20 cellular contexts compared by ENCODE assay signal in genomic region chr1:89594096-89594740, GRCh38. TPM values are rescaled to one million over a fixed set of nuclear protein-coding genes. Genes with fewer than 3 reads are reported as not detected.
A peak's percentile ranks its signal among the peaks of the same experiment; 100 is the strongest.
DNase-seq lines count a peak whose midpoint lies in the region; ATAC-seq and TF ChIP-seq lines count a peak whose summit lies in the region.
"Had no signal": no experiment of that assay in that cellular context is flagged by ENCODE, and none has a peak within 500 bp of the region (broad histone marks: within the 10 kb centered on the region; RNA-seq: fewer than 3 reads in every experiment).

No MANE protein-coding gene starts in this region.

- no peak overlapping the region for H3K27ac ChIP-seq in IMR-90 (ENCODE audit: insufficient read depth, low read length)
- H3K27ac ChIP-seq: KMS-11, PC-9, RWPE1 had no signal

- no peak for TF ChIP-seq POLR2A in IMR-90 (IDR thresholded peaks at IDR 0.05; ENCODE audit: low read depth, low read length)

- no peak for TF ChIP-seq RAD21 in IMR-90 (IDR thresholded peaks at IDR 0.05; ENCODE audit: low read length)

- H3K56ac ChIP-seq in IMR-90 (ENCODE audit: extremely low read depth, insufficient read depth, low read length): no peak overlapping the region

- H3K36me3 ChIP-seq in IMR-90 (ENCODE audit: control insufficient read depth, insufficient read depth, low read length): no peaks in the 10 kb centered on the region

- peak overlapping the region; percentile 53 for H3K27ac Mint-ChIP-seq in activated T-cell treated with anti-CD3 and anti-CD28 coated beads, Interleukin-2, amount 50 U/mL, for 72 hours
- peak overlapping the region; percentile 32 for H3K27ac Mint-ChIP-seq in stimulated activated effector memory CD8-positive, alpha-beta T cell treated with anti-CD3 and anti-CD28 coated beads, Interleukin-12 subunit alpha, Interleukin-12 subunit beta, amount 100 ng/mL, for 72 hours

- no peaks in the 10 kb centered on the region for H3K9me3 ChIP-seq in IMR-90 (ENCODE audit: control insufficient read depth, insufficient read depth, low read length)
- H3K9me3 ChIP-seq: Caco-2 had no signal

- H4K91ac ChIP-seq in IMR-90 (ENCODE audit: insufficient read depth, low read depth, low read length): no peak overlapping the region

- peaks cover 88% of the 10 kb centered on the region for H3K4me1 Mint-ChIP-seq in activated T-cell treated with anti-CD3 and anti-CD28 coated beads, Interleukin-2, amount 50 U/mL, for 72 hours (ENCODE audit: low read depth)
- H3K4me1 Mint-ChIP-seq in stimulated activated effector memory CD8-positive, alpha-beta T cell treated with anti-CD3 and anti-CD28 coated beads, Interleukin-12 subunit alpha, Interleukin-12 subunit beta, amount 100 ng/mL, for 72 hours: peaks cover 50% of the 10 kb centered on the region

- H3K27me3 ChIP-seq in IMR-90 (ENCODE audit: control insufficient read depth, insufficient read depth, low read length): no peaks in the 10 kb centered on the region

- CTCF ChIA-PET in IMR-90 (lab: Yijun Ruan, JAX): interaction anchor here (1.4 kb wide), 1 partner anchor 10 kb away, joined by 4 read pairs; no protein-coding TSS in a partner anchor

- no peak for ATAC-seq in activated T-cell treated with anti-CD3 and anti-CD28 coated beads, Interleukin-2, amount 50 U/mL, for 72 hours (replicated peaks in 1 of 2)
- no peak for ATAC-seq in IMR-90 (ENCODE audit: low read depth)
- no peak for ATAC-seq in stimulated activated effector memory CD8-positive, alpha-beta T cell treated with anti-CD3 and anti-CD28 coated beads, Interleukin-12 subunit alpha, Interleukin-12 subunit beta, amount 100 ng/mL, for 72 hours

- H3K9me1 ChIP-seq in IMR-90 (ENCODE audit: insufficient read depth, low read length): no peaks in the 10 kb centered on the region

- H3K4me2 ChIP-seq in IMR-90 (ENCODE audit: low read depth, low read length): no peak overlapping the region
- H3K4me2 ChIP-seq: KMS-11, PC-9 had no signal

- peaks cover 5 to 13% of the 10 kb centered on the region in 2 donors for H3K36me3 Mint-ChIP-seq in activated T-cell treated with anti-CD3 and anti-CD28 coated beads, Interleukin-2, amount 50 U/mL, for 72 hours (ENCODE audit: insufficient read depth in 2 of 2)
- H3K36me3 Mint-ChIP-seq in stimulated activated effector memory CD8-positive, alpha-beta T cell treated with anti-CD3 and anti-CD28 coated beads, Interleukin-12 subunit alpha, Interleukin-12 subunit beta, amount 100 ng/mL, for 72 hours: peaks cover 82% of the 10 kb centered on the region

- no peak overlapping the region for H2AFZ ChIP-seq in IMR-90 (replicated peaks; ENCODE audit: low read length, poor library complexity)
- H2AFZ ChIP-seq: PC-9 had no signal

- no peak overlapping the region for H2AK9ac ChIP-seq in IMR-90 (replicated peaks; ENCODE audit: low read depth, low read length, poor library complexity)

- POLR2A ChIA-PET in IMR-90 (lab: Charles Lee; ENCODE audit: unreplicated experiment): no interaction called here

- H3K79me1 ChIP-seq in IMR-90 (ENCODE audit: low read depth in 1 of 2, low read length in 2 of 2): no peaks in the 10 kb centered on the region

- H2BK15ac ChIP-seq in IMR-90 (ENCODE audit: low read depth, low read length): no peak overlapping the region

- H2BK5ac ChIP-seq in IMR-90 (ENCODE audit: low read depth, low read length, poor library complexity, severe bottlenecking): no peak overlapping the region

- in situ Hi-C loops in IMR-90 (cut with MboI; ENCODE audit: low sequenced_read_pairs): no loop called here

- no peak overlapping the region for H3K23ac ChIP-seq in IMR-90 (ENCODE audit: low read depth, low read length)

- no peaks in the 10 kb centered on the region for H3K27me3 Mint-ChIP-seq in activated T-cell treated with anti-CD3 and anti-CD28 coated beads, Interleukin-2, amount 50 U/mL, for 72 hours (ENCODE audit: low read depth)
- H3K27me3 Mint-ChIP-seq: CD4-positive, alpha-beta T cell had no signal

- no peak overlapping the region for H4K8ac ChIP-seq in IMR-90 (ENCODE audit: low read depth in 2 of 2, low read length in 2 of 2)

- no peak overlapping the region for H3K4me3 Mint-ChIP-seq in activated T-cell treated with anti-CD3 and anti-CD28 coated beads, Interleukin-2, amount 50 U/mL, for 72 hours
- no peak overlapping the region for H3K4me3 Mint-ChIP-seq in stimulated activated effector memory CD8-positive, alpha-beta T cell treated with anti-CD3 and anti-CD28 coated beads, Interleukin-12 subunit alpha, Interleukin-12 subunit beta, amount 100 ng/mL, for 72 hours
- H3K4me3 Mint-ChIP-seq: CD4-positive, alpha-beta T cell had no signal

- H3K4me1 ChIP-seq in IMR-90 (ENCODE audit: control insufficient read depth, insufficient read depth, low read length): 0 out of 2 replicates have a peak, but pooled peaks cover 2% of the 10 kb centered on the region
- H3K4me1 ChIP-seq: Caco-2 had no signal

- no peak overlapping the region for H4K5ac ChIP-seq in IMR-90 (ENCODE audit: low read depth, low read length)

- H3K4me3 ChIP-seq in IMR-90 (ENCODE audit: insufficient read depth, low read depth, low read length): no peak overlapping the region
- H3K4me3 ChIP-seq: PC-9 had no signal

- BruUV-seq in IMR-90 (replicated peaks; lab: Mats Ljungman, UMichigan): no TSS peak

- no peak overlapping the region for H2BK120ac ChIP-seq in IMR-90 (ENCODE audit: low read depth, low read length)

- no peaks in the 10 kb centered on the region for H4K20me1 ChIP-seq in IMR-90 (ENCODE audit: insufficient read depth, low read length)

- no peaks in the 10 kb centered on the region for H3K9me3 Mint-ChIP-seq in activated T-cell treated with anti-CD3 and anti-CD28 coated beads, Interleukin-2, amount 50 U/mL, for 72 hours
- no peaks in the 10 kb centered on the region for H3K9me3 Mint-ChIP-seq in stimulated activated effector memory CD8-positive, alpha-beta T cell treated with anti-CD3 and anti-CD28 coated beads, Interleukin-12 subunit alpha, Interleukin-12 subunit beta, amount 100 ng/mL, for 72 hours
- H3K9me3 Mint-ChIP-seq: CD4-positive, alpha-beta T cell had no signal

- H2BK20ac ChIP-seq in IMR-90 (ENCODE audit: low read depth, low read length): no peak overlapping the region

- no peak overlapping the region for H3K4ac ChIP-seq in IMR-90 (ENCODE audit: low read depth, low read length)

- dilution Hi-C loops in IMR-90 (cut with HindIII; ENCODE audit: low sequenced_read_pairs, unreplicated experiment): loop anchor here (25.0 kb wide), 1 partner anchor 107 kb away; no protein-coding TSS in a partner anchor

- no peak for TF ChIP-seq CTCF in IMR-90 (conservative IDR thresholded peaks at IDR 0.05; ENCODE audit: low read depth, low read length)

- H3K9ac ChIP-seq in IMR-90 (ENCODE audit: low read depth, low read length): no peak overlapping the region
- H3K9ac ChIP-seq: KMS-11 had no signal

- no peak overlapping the region for H3K14ac ChIP-seq in IMR-90 (replicated peaks; ENCODE audit: low read depth, low read length)

- no CpG with 5 or more reads among the region's 4 CpGs for WGBS in IMR-90 (ENCODE audit: extremely low coverage in 2 of 2, insufficient read length in 1 of 2), 2 experiments

- no peak for DNase-seq in activated T-cell treated with anti-CD3 and anti-CD28 coated beads, Interleukin-2, amount 50 U/mL, for 72 hours
- no peak for DNase-seq in activated T-cell treated with anti-CD3 and anti-CD28 coated beads, Interleukin-2, amount 50 U/mL, for 1 hour
- DNase-seq in IMR-90 (peak; percentile 36), fibroblast of gingiva (ENCODE audit: low read depth) (peak; percentile 31), D341Med (ENCODE audit: low spot score) (no peak), GOT3 (lab: John Stamatoyannopoulos, UW) (no peak), AG08396 (ENCODE audit: low spot score) (no peak)
- no peak for DNase-seq in stimulated activated effector memory CD8-positive, alpha-beta T cell treated with anti-CD3 and anti-CD28 coated beads, Interleukin-12 subunit alpha, Interleukin-12 subunit beta, amount 100 ng/mL, for 72 hours (ENCODE audit: low spot score in 2 of 2)
- DNase-seq: Caco-2; CD4-positive, alpha-beta T cell; DMS153; GF-D8; NCI-H1417 treated with DMSO at 0.1 percent for 48 hours; NCI-H187 treated with DMSO at 0.1 percent for 48 hours; NCI-H226; NCI-H524; PC-9; SIG-M5 had no signal

- intact Hi-C loops in IMR-90 (cut with micrococcal nuclease): no loop called here

- no peak overlapping the region for H2AK5ac ChIP-seq in IMR-90 (ENCODE audit: low read depth, low read length)

- H3K18ac ChIP-seq in IMR-90 (ENCODE audit: low read depth, low read length): no peak overlapping the region

TF ChIP-seq in IMR-90, 13 proteins besides CTCF, POLR2A, EP300 and RAD21 (continues in another document):
- no peak for TF ChIP-seq MAZ (IDR thresholded peaks at IDR 0.05; ENCODE audit: borderline replicate concordance, low read depth, low read length)
- no peak for TF ChIP-seq BHLHE40 (IDR thresholded peaks at IDR 0.05; ENCODE audit: low read depth, low read length)
- TF ChIP-seq CEBPB (IDR thresholded peaks at IDR 0.05; ENCODE audit: low read depth, low read length): no peak
- no peak for TF ChIP-seq NFE2L2 (IDR thresholded peaks at IDR 0.05; ENCODE audit: low read depth, low read length)
- no peak for TF ChIP-seq FOS (IDR thresholded peaks at IDR 0.05; ENCODE audit: low read depth, low read length)
- no peak for TF ChIP-seq SMC3 (IDR thresholded peaks at IDR 0.05; ENCODE audit: low read depth, low read length)
- no peak for TF ChIP-seq MAFK (IDR thresholded peaks at IDR 0.05; ENCODE audit: low read depth, low read length)
- TF ChIP-seq, protein P1, sequence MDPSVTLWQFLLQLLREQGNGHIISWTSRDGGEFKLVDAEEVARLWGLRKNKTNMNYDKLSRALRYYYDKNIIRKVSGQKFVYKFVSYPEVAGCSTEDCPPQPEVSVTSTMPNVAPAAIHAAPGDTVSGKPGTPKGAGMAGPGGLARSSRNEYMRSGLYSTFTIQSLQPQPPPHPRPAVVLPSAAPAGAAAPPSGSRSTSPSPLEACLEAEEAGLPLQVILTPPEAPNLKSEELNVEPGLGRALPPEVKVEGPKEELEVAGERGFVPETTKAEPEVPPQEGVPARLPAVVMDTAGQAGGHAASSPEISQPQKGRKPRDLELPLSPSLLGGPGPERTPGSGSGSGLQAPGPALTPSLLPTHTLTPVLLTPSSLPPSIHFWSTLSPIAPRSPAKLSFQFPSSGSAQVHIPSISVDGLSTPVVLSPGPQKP (IDR thresholded peaks at IDR 0.05; ENCODE audit: borderline replicate concordance, low read depth, low read length): no peak
- TF ChIP-seq USF2 (IDR thresholded peaks at IDR 0.05; ENCODE audit: low read depth, low read length): no peak

RNA-seq across cellular contexts. Expression of gene LRRC8C, which starts 38.7 kb away (rescaled TPM):
- 10 to 100 TPM; 33.1 to 36.7 TPM for total RNA-seq in activated T-cell treated with anti-CD3 and anti-CD28 coated beads, Interleukin-2, amount 50 U/mL, for 72 hours
- 12.9 and 15.3 TPM in 2 replicates for total RNA-seq in IMR-90 (2012; rRNA removed)
- polyA plus RNA-seq in IMR-90 (2012; rRNA removed): 6.5 TPM in 2 replicates
- 2.1 and 2.3 TPM in 2 replicates for polyA plus RNA-seq in IMR-90 (2012; cell fraction: cytosol; rRNA removed)
- polyA plus RNA-seq in IMR-90 (2012; cell fraction: nucleus; rRNA removed; ENCODE audit: low replicate concordance): 1.2 and 3.8 TPM in 2 replicates

Comparison
In these comparisons a context has a peak if more than half of its experiments do, and no peak if none do; other contexts are left out.
1. DNase-seq: peak in IMR-90 (single experiment) and fibroblast of gingiva (single experiment); none in activated T-cell treated with anti-CD3 and anti-CD28 coated beads, Interleukin-2, amount 50 U/mL, for 72 hours (0 of 2), activated T-cell treated with anti-CD3 and anti-CD28 coated beads, Interleukin-2, amount 50 U/mL, for 1 hour (single experiment), stimulated activated effector memory CD8-positive, alpha-beta T cell treated with anti-CD3 and anti-CD28 coated beads, Interleukin-12 subunit alpha, Interleukin-12 subunit beta, amount 100 ng/mL, for 72 hours (0 of 2), D341Med (single experiment), GOT3 (single experiment) and AG08396 (single experiment).